Comparison of ENCODE assay signal across 8 cellular contexts in genomic region chr3:197599089-197599765, GRCh38. TPM values are rescaled to one million over a fixed set of nuclear protein-coding genes. Genes with fewer than 3 reads are reported as not detected.
DNase-seq lines count a peak whose midpoint lies in the region; ATAC-seq and TF ChIP-seq lines count a peak whose summit lies in the region.

No MANE protein-coding gene starts in this region.

- H3K36me3 Mint-ChIP-seq in T-helper 2 cell treated with Interferon-gamma antibody and Interleukin-4, amounts not matched to agents 5 μg/mL and 100 μg/mL, for 36 hours (ENCODE audit: low read depth): peaks cover 6% of the 10 kb centered on the region

- peak; percentile 69 for DNase-seq in T-helper 2 cell treated with Interferon-gamma antibody and Interleukin-4, amounts not matched to agents 5 μg/mL and 100 μg/mL, for 36 hours (ENCODE audit: low spot score)
- DNase-seq in caudate nucleus (lab: John Stamatoyannopoulos, UW) (no peak), left colon (peak; percentile 72), NCI-H1694 treated with DMSO at 0.1 percent for 48 hours (lab: John Stamatoyannopoulos, UW) (no peak), COLO668 (lab: John Stamatoyannopoulos, UW; ENCODE audit: unreplicated experiment) (no peak)
- DNase-seq in stimulated activated CD4-positive, alpha-beta T cell treated with anti-CD3 and anti-CD28 coated beads, Interleukin-4, amount 100 ng/mL, for 1 hour: peak; percentile 66

- H3K27ac Mint-ChIP-seq in T-helper 2 cell treated with Interferon-gamma antibody and Interleukin-4, amounts not matched to agents 5 μg/mL and 100 μg/mL, for 36 hours: no peak overlapping the region

- H3K4me1 Mint-ChIP-seq in T-helper 2 cell treated with Interferon-gamma antibody and Interleukin-4, amounts not matched to agents 5 μg/mL and 100 μg/mL, for 36 hours (ENCODE audit: low read depth): peaks cover 12% of the 10 kb centered on the region

- H3K27ac ChIP-seq in caudate nucleus (ENCODE audit: low read depth, low read length): peak overlapping the region; percentile 58

- H3K27me3 Mint-ChIP-seq in T-helper 2 cell treated with Interferon-gamma antibody and Interleukin-4, amounts not matched to agents 5 μg/mL and 100 μg/mL, for 36 hours (ENCODE audit: low read depth): no peaks in the 10 kb centered on the region

- ATAC-seq in HG03025 (IDR thresholded peaks at IDR 0.05; ENCODE audit: low FRiP score, unreplicated experiment) (peak; percentile 77), left colon (peak; percentile 70)

- H3K9me3 Mint-ChIP-seq in T-helper 2 cell treated with Interferon-gamma antibody and Interleukin-4, amounts not matched to agents 5 μg/mL and 100 μg/mL, for 36 hours: no peaks in the 10 kb centered on the region

- TF ChIP-seq CTCF in GM12874 (IDR thresholded peaks at IDR 0.05; ENCODE audit: insufficient read depth, low read depth, low read length): peak; percentile 94

- no peak overlapping the region for H3K4me3 Mint-ChIP-seq in T-helper 2 cell treated with Interferon-gamma antibody and Interleukin-4, amounts not matched to agents 5 μg/mL and 100 μg/mL, for 36 hours

- intact Hi-C loops in left colon (cut with DNase I, micrococcal nuclease): no loop called here

RNA-seq across cellular contexts. Expression of gene BDH1, which starts 43.5 kb away (rescaled TPM):
- 100 to 1,000 TPM; 161 to 208 TPM for total RNA-seq in left colon

Comparison
In these comparisons a context has a peak if more than half of its experiments do, and no peak if none do; other contexts are left out.
1. DNase-seq: peak in T-helper 2 cell treated with Interferon-gamma antibody and Interleukin-4, amounts not matched to agents 5 μg/mL and 100 μg/mL, for 36 hours (single experiment), left colon (2 of 2) and stimulated activated CD4-positive, alpha-beta T cell treated with anti-CD3 and anti-CD28 coated beads, Interleukin-4, amount 100 ng/mL, for 1 hour (single experiment); none in caudate nucleus (0 of 61), NCI-H1694 treated with DMSO at 0.1 percent for 48 hours (single experiment) and COLO668 (single experiment).